9 cellular contexts compared by ENCODE assay signal in the genomic region with DNA sequence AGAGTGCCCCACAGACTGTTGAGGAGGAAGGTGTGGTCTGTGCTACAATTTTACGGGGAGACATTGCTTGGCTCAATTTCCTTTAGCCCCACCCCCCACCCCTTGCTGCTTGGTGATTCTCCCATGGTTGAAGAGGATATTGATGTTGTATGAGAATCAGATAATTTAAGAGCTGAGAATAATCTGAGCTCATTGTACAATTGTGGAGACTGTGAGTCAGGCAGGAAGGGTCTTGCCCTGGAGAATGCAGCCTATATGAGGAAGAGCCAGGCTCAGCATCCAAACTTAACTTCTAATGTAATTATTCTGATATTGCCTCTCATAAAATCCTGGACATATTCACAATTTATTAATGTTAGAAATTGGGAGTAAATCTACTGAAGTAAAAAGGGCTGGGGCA. TPM values are rescaled to one million over a fixed set of nuclear protein-coding genes. Genes with fewer than 3 reads are reported as not detected.
"Had no signal": no experiment of that assay in that cellular context is flagged by ENCODE, and none has a peak within 500 bp of the region (broad histone marks: within the 10 kb centered on the region; RNA-seq: fewer than 3 reads in every experiment).

No MANE protein-coding gene starts in this region.

- ATAC-seq: GM12878 had no signal

- H3K4me3 ChIP-seq: GM12878 had no signal

- FAIRE-seq: G401.6, GM12878, GM12891, GM12892, GM18507, GM19239 had no signal

- DNase-seq: GDM1, GF-D8 had no signal

RNA-seq across cellular contexts. Expression of a gene that starts 26.1 kb away (rescaled TPM):
- total RNA-seq: G401, GM12878 had no signal
- polyA plus RNA-seq: GM12878 had no signal
